Comparison of ENCODE assay signal across 9 cellular contexts in genomic region chr20:29874476-29875202, GRCh38.
"Had no signal": no experiment of that assay in that cellular context is flagged by ENCODE, and none has a peak within 500 bp of the region (broad histone marks: within the 10 kb centered on the region; RNA-seq: fewer than 3 reads in every experiment).

No MANE protein-coding gene starts in this region.

- FAIRE-seq: astrocyte, colon, frontal cortex, keratinocyte had no signal

- H3K27ac ChIP-seq: left ventricle myocardium inferior, stomach, thoracic aorta had no signal

- DNase-seq: activated CD4-positive, CD25-positive, alpha-beta regulatory T cell treated with anti-CD3 and anti-CD28 coated beads, Interleukin-2, amount 50 U/mL, for 72 hours; T-helper 17 cell had no signal

- H3K4me3 ChIP-seq: left ventricle myocardium inferior, stomach, thoracic aorta had no signal

- H3K36me3 ChIP-seq: left ventricle myocardium inferior, stomach, thoracic aorta had no signal

- H3K4me1 ChIP-seq: left ventricle myocardium inferior, stomach had no signal
